In genomic region chr6:127516676-127517273, GRCh38 we compare ENCODE assay signal across 8 cellular contexts. TPM values are rescaled to one million over a fixed set of nuclear protein-coding genes. Genes with fewer than 3 reads are reported as not detected.
A peak's percentile ranks its signal among the peaks of the same experiment; 100 is the strongest.
DNase-seq lines count a peak whose midpoint lies in the region; ATAC-seq, FAIRE-seq and TF ChIP-seq lines count a peak whose summit lies in the region.

No MANE protein-coding gene starts in this region.

- DNase-seq in NCI-H187 (lab: John Stamatoyannopoulos, UW) (peak; percentile 22 to 87), NCI-H187 treated with DMSO at 0.1 percent for 48 hours (lab: John Stamatoyannopoulos, UW) (no peak), HEK293T (ENCODE audit: extremely low spot score) (peak; percentile 78), M059J (ENCODE audit: low read depth) (peak; percentile 74), SK-N-MC (ENCODE audit: low read depth, low spot score) (peak; percentile 26), K562 (ENCODE audit: extremely low read depth in 1 of 4, low spot score in 3 of 4) (peak; percentile 25 to 58 (median 52)), small intestine (peak; percentile 30)

- no peaks in the 10 kb centered on the region for H4K20me1 ChIP-seq in K562 (replicated peaks; ENCODE audit: control insufficient read depth, insufficient read depth, low read length)

- FAIRE-seq in K562 (lab: Jason Lieb, UNC) (no peak), small intestine (lab: Jason Lieb, UNC) (no peak)

- H3K9ac ChIP-seq in SK-N-MC (ENCODE audit: insufficient read length) (no peak overlapping the region), K562 (ENCODE audit: insufficient read depth in 1 of 2, low read depth in 2 of 2, low read length in 2 of 2) (no peak overlapping the region; a peak in 1 of 4 replicates)

- H3K4me3 ChIP-seq in SK-N-MC (peak overlapping the region; percentile 92), K562 (no peak overlapping the region), iPS-18c (ENCODE audit: insufficient read depth, low read depth, low read length) (peak overlapping the region; percentile 83), small intestine (ENCODE audit: low read depth in 1 of 2, low read length in 2 of 2) (peak overlapping the region in 1 of 2 donors; percentile 55)

- H3K4me1 ChIP-seq in K562 (replicated peaks in 1 of 2; ENCODE audit: control insufficient read depth in 2 of 2, insufficient read depth in 2 of 2, low read length in 2 of 2) = peaks cover 0 to 14% of the 10 kb centered on the region in 2 experiments; a peak in 2 of 5 replicates
- no peaks in the 10 kb centered on the region for H3K4me1 ChIP-seq in small intestine (ENCODE audit: control insufficient read depth in 2 of 2, insufficient read depth in 1 of 2, low read depth in 1 of 2, low read length in 1 of 2)

- TF ChIP-seq POLR2A in K562 (conservative IDR thresholded peaks at IDR 0.05) = no peak

- no peak overlapping the region; the same call in 1 of the 2 replicates for H3K4me2 ChIP-seq in K562 (ENCODE audit: insufficient read depth, low read length)

- peak; percentile 49 to 66 (median 53) for TF ChIP-seq CTCF in K562 (IDR thresholded peaks at IDR 0.05 in 2 of 3, conservative IDR thresholded peaks at IDR 0.05 in 1 of 3; ENCODE audit: insufficient read depth in 2 of 3, low read depth in 1 of 3, low read length in 3 of 3)

- H3K27ac ChIP-seq in SK-N-MC (no peak overlapping the region), K562 (ENCODE audit: extremely low read depth, low read depth, low read length) (no peak overlapping the region), small intestine (ENCODE audit: low read depth in 1 of 2, low read length in 1 of 2) (no peak overlapping the region)

- H3K36me3 ChIP-seq in SK-N-MC (ENCODE audit: insufficient read depth, low read length) = no peaks in the 10 kb centered on the region; the same call in 1 of the 2 replicates
- H3K36me3 ChIP-seq in K562 (ENCODE audit: control insufficient read depth, insufficient read depth, low read length) = no peaks in the 10 kb centered on the region
- H3K36me3 ChIP-seq in small intestine (ENCODE audit: control insufficient read depth in 2 of 2, insufficient read depth in 2 of 2, low read length in 2 of 2) = no peaks in the 10 kb centered on the region

- ATAC-seq in K562 = peak; percentile 92

- POLR2A ChIA-PET in HEK293T (lab: Yijun Ruan, JAX) (interaction anchor here (0.6 to 2.8 kb wide), 18 partner anchors 10 to 251 kb away, joined by 3 to 27 read pairs (median 4); partner anchors contain the start of genes KIAA0408 and RNF146), K562 (lab: Yijun Ruan, JAX) (no interaction called here)

- H3K27me3 ChIP-seq in K562 (ENCODE audit: control insufficient read depth in 2 of 2, insufficient read depth in 2 of 2, low read length in 2 of 2) (peaks cover 0 to 13% of the 10 kb centered on the region in 2 experiments; a peak in 2 of 5 replicates), small intestine (ENCODE audit: control insufficient read depth in 2 of 2, insufficient read depth in 2 of 2, low read length in 2 of 2) (peaks cover 0 to 26% of the 10 kb centered on the region in 2 donors)

- peaks cover 2% of the 10 kb centered on the region for H3K9me1 ChIP-seq in K562 (ENCODE audit: control insufficient read depth, insufficient read depth, low read length)

- intact Hi-C loops in K562 (cut with micrococcal nuclease) = no loop called here

- H3K79me2 ChIP-seq in K562 (ENCODE audit: control insufficient read depth, insufficient read depth, low read length) = no peaks in the 10 kb centered on the region

- TF ChIP-seq EP300 in K562 (IDR thresholded peaks at IDR 0.05; ENCODE audit: low read length) = no peak

- no peak overlapping the region for H2AFZ ChIP-seq in K562 (ENCODE audit: low read depth, low read length)

- TF ChIP-seq RAD21 in K562 (CRISPR knock-in tag; conservative IDR thresholded peaks at IDR 0.05 in 1 of 2, IDR thresholded peaks at IDR 0.05 in 1 of 2) = no peak

- BruUV-seq in K562 (replicated peaks; lab: Mats Ljungman, UMichigan) = no TSS peak

- CTCF ChIA-PET in HEK293T (lab: Yijun Ruan, JAX) = interaction anchor here (0.6 to 2.9 kb wide), 35 partner anchors 9 to 994 kb away, joined by 3 to 19 read pairs (median 4); partner anchors contain the start of gene RNF146
- CTCF ChIA-PET in K562 (lab: Yijun Ruan, JAX; ENCODE audit: low intra/inter-chr PET ratio) = interaction anchor here (0.6 kb wide), 1 partner anchor 330 kb away, joined by 4 read pairs; no protein-coding TSS in a partner anchor

- H3K9me3 ChIP-seq in SK-N-MC (ENCODE audit: low read depth, low read length) (no peaks in the 10 kb centered on the region), K562 (replicated peaks; ENCODE audit: control insufficient read depth, insufficient read depth, low read depth, low read length) (no peaks in the 10 kb centered on the region), iPS-18c (ENCODE audit: control insufficient read depth, insufficient read depth, low read length) (no peaks in the 10 kb centered on the region), small intestine (ENCODE audit: control insufficient read depth, low read depth) (no peaks in the 10 kb centered on the region)

- in situ Hi-C loops in K562 (cut with MboI) = no loop called here

- WGBS in K562 (ENCODE audit: insufficient coverage, low coverage, missing lambda C conversion rate) = 17% methylated on average over 6 of the region's 6 CpGs
- WGBS in small intestine, 3 donors = 10 to 13% (median 10%) methylated on average over 6 of the region's 6 CpGs

TF ChIP-seq in HEK293T, 16 proteins besides CTCF, POLR2A, EP300 and RAD21:
- TF ChIP-seq ZNF384 (IDR thresholded peaks at IDR 0.05) (no peak), PKNOX1 (IDR thresholded peaks at IDR 0.05) (peak; percentile 83), CTBP1 (IDR thresholded peaks at IDR 0.05; ENCODE audit: borderline replicate concordance) (peak; percentile 85)

TF ChIP-seq in K562, 482 proteins besides CTCF, POLR2A, EP300 and RAD21:
- TF ChIP-seq NCOA4 (IDR thresholded peaks at IDR 0.05; ENCODE audit: partially characterized antibody) = no peak
- TF ChIP-seq EHMT2 (IDR thresholded peaks at IDR 0.05) = peak; percentile 39; the same call in 1 of the 2 replicates

RNA-seq across cellular contexts. Expression of gene KIAA0408, which starts 57.6 kb away (rescaled TPM):
- 2.2 and 3.0 TPM in 2 replicates for total RNA-seq in M059J (2014; rRNA removed; shearing (Covaris generic))
- not detected in 2 replicates for total RNA-seq in K562 (2011; cell fraction: chromatin; rRNA removed; ENCODE audit: low replicate concordance)
- not detected in 2 replicates for total RNA-seq in K562 (2011; cell fraction: nucleolus; rRNA removed)
- not detected in 2 replicates for total RNA-seq in K562 (2011; cell fraction: nucleoplasm; rRNA removed)
- total RNA-seq in K562 (2014; rRNA removed) (not detected in 2 replicates), K562 (2014; rRNA removed; fragmentation: Illumina TruSeq; extraction: Trizol) (not detected in 2 replicates), K562 (2015; rRNA removed; fragmentation: Illumina TruSeq; extraction: Trizol) (not detected in 2 replicates), K562 (2021) (0.11 TPM in 1 of 2 replicates, not detected in the other)
- polyA plus RNA-seq in K562 (2011; rRNA removed) (not detected in 2 replicates), K562 (2014; fragmentation: Illumina TruSeq; extraction: Trizol) (not detected in 2 replicates), K562 (2014; fragmentation: Nextera tagmentation; extraction: Ambion mirVana) (not detected), K562 (2014; rRNA removed) (not detected in 2 replicates), small intestine (1 to 10 TPM in 2 of 3 donors, not detected in 1; 1.1 to 2.0 TPM)
- polyA plus RNA-seq in K562 (2011; cell fraction: cytosol; rRNA removed) = not detected in 2 replicates
- not detected in 2 replicates for polyA plus RNA-seq in K562 (2011; cell fraction: nucleus; rRNA removed)
- polyA plus RNA-seq in K562 (2012) = 0.03 TPM in 1 of 2 replicates, not detected in the other
- polyA minus RNA-seq in K562 (2011; rRNA and poly(A)+ RNA removed) = not detected in 2 replicates
- not detected in 2 replicates for polyA minus RNA-seq in K562 (2011; cell fraction: cytosol; rRNA and poly(A)+ RNA removed)
- polyA minus RNA-seq in K562 (2011; cell fraction: nucleus; rRNA and poly(A)+ RNA removed) = not detected in 2 replicates
